9 cellular contexts compared by ENCODE assay signal in genomic region chr16:68737730-68738590, GRCh38. TPM values are rescaled to one million over a fixed set of nuclear protein-coding genes. Genes with fewer than 3 reads are reported as not detected.
DNase-seq lines count a peak whose midpoint lies in the region; ATAC-seq, FAIRE-seq and TF ChIP-seq lines count a peak whose summit lies in the region.
"Had no signal": no experiment of that assay in that cellular context is flagged by ENCODE, and none has a peak within 500 bp of the region (broad histone marks: within the 10 kb centered on the region; RNA-seq: fewer than 3 reads in every experiment).

No MANE protein-coding gene starts in this region.

- no peaks in the 10 kb centered on the region for H3K36me3 Mint-ChIP-seq in activated CD4-positive, alpha-beta T cell treated with anti-CD3 and anti-CD28 coated beads, Interleukin-2, amount 10 ng/mL, durations not matched to agents 24 days and 14 days (ENCODE audit: low read depth)
- H3K36me3 Mint-ChIP-seq in activated T-helper 17 cell treated with anti-CD3 and anti-CD28 coated beads, Interleukin-2, amount 50 U/mL, for 72 hours (ENCODE audit: low read depth): no peaks in the 10 kb centered on the region

- peaks cover 31% of the 10 kb centered on the region for H3K27me3 Mint-ChIP-seq in activated CD4-positive, alpha-beta T cell treated with anti-CD3 and anti-CD28 coated beads, Interleukin-2, amount 10 ng/mL, durations not matched to agents 24 days and 14 days
- H3K27me3 Mint-ChIP-seq in activated T-helper 17 cell treated with anti-CD3 and anti-CD28 coated beads, Interleukin-2, amount 50 U/mL, for 72 hours: peaks cover 30% of the 10 kb centered on the region

- intact Hi-C loops in activated CD4-positive, alpha-beta T cell treated with anti-CD3 and anti-CD28 coated beads, Interleukin-2, amount 10 ng/mL, durations not matched to agents 24 days and 14 days (cut with micrococcal nuclease): no loop called here
- intact Hi-C loops in kidney (cut with DNase I): no loop called here
- intact Hi-C loops in stomach (cut with DNase I; ENCODE audit: low total_unique reads): no loop called here

- H3K9me3 ChIP-seq in kidney (ENCODE audit: control insufficient read depth in 1 of 2, low read length in 2 of 2) (no peaks in the 10 kb centered on the region), stomach (no peaks in the 10 kb centered on the region)

- no peak for TF ChIP-seq CTCF in kidney (IDR thresholded peaks at IDR 0.05; ENCODE audit: borderline replicate concordance, extremely low read depth, insufficient read depth)
- peak in 1 of 7 experiments; percentile 30 for TF ChIP-seq CTCF in stomach (IDR thresholded peaks at IDR 0.05)

- H3K4me3 ChIP-seq in kidney (ENCODE audit: low read length in 2 of 2): peak overlapping the region; percentile 65 to 71
- peak overlapping the region; percentile 52 to 69 (median 62) for H3K4me3 ChIP-seq in stomach

- H3K4me1 ChIP-seq in kidney (ENCODE audit: control insufficient read depth in 1 of 2, insufficient read depth in 1 of 2, low read depth in 1 of 2, low read length in 2 of 2) (peaks cover 11 to 12% of the 10 kb centered on the region in 2 donors), stomach (peaks cover 32 to 57% (median 47%) of the 10 kb centered on the region in 4 donors)

- H3K4me3 Mint-ChIP-seq in activated CD4-positive, alpha-beta T cell treated with anti-CD3 and anti-CD28 coated beads, Interleukin-2, amount 10 ng/mL, durations not matched to agents 24 days and 14 days: peak overlapping the region; percentile 28
- H3K4me3 Mint-ChIP-seq in activated T-helper 17 cell treated with anti-CD3 and anti-CD28 coated beads, Interleukin-2, amount 50 U/mL, for 72 hours: peak overlapping the region; percentile 51

- H3K27ac ChIP-seq in kidney (ENCODE audit: low read depth in 2 of 2, low read length in 2 of 2): peak overlapping the region; percentile 82 to 86
- H3K27ac ChIP-seq in stomach: peak overlapping the region; percentile 90 to 94 (median 91)

- no peak for TF ChIP-seq EP300 in stomach (IDR thresholded peaks at IDR 0.05)

- ATAC-seq in activated T-helper 17 cell treated with anti-CD3 and anti-CD28 coated beads, Interleukin-2, amount 50 U/mL, for 72 hours (replicated peaks): no peak
- no peak for ATAC-seq in HG03442 (IDR thresholded peaks at IDR 0.05; ENCODE audit: unreplicated experiment)

- peaks cover 5 to 31% (median 23%) of the 10 kb centered on the region in 3 donors for H3K27me3 ChIP-seq in stomach

- peak overlapping the region; percentile 41 to 75 for H3K9ac ChIP-seq in kidney (ENCODE audit: low read length in 2 of 2)

- no peaks in the 10 kb centered on the region for H3K9me3 Mint-ChIP-seq in activated CD4-positive, alpha-beta T cell treated with anti-CD3 and anti-CD28 coated beads, Interleukin-2, amount 10 ng/mL, durations not matched to agents 24 days and 14 days
- no peaks in the 10 kb centered on the region for H3K9me3 Mint-ChIP-seq in activated T-helper 17 cell treated with anti-CD3 and anti-CD28 coated beads, Interleukin-2, amount 50 U/mL, for 72 hours

- 5 to 12% (median 8%) methylated on average over 40 to 58 of the region's 58 CpGs for WGBS in stomach, 5 donors

- no peak for DNase-seq in activated CD4-positive, alpha-beta T cell treated with anti-CD3 and anti-CD28 coated beads, Interleukin-2, amount 10 ng/mL, durations not matched to agents 24 days and 14 days
- DNase-seq in activated CD4-positive, alpha-beta T cell treated with anti-CD3 and anti-CD28 coated beads for 4 hours: no peak
- peak; percentile 83 for DNase-seq in kidney
- DNase-seq in stomach: peak; percentile 87
- no peak for DNase-seq in HTR-8/SVneo (ENCODE audit: insufficient read length, low spot score)
- DNase-seq in OCI-M1 (lab: John Stamatoyannopoulos, UW): no peak

- FAIRE-seq in kidney (lab: Jason Lieb, UNC): no peak
- FAIRE-seq in HTR-8/SVneo (lab: Jason Lieb, UNC): no peak
- FAIRE-seq: islet of Langerhans had no signal

- no peak for TF ChIP-seq POLR2A in stomach (IDR thresholded peaks at IDR 0.05)

- no peak overlapping the region for H3K27ac Mint-ChIP-seq in activated CD4-positive, alpha-beta T cell treated with anti-CD3 and anti-CD28 coated beads, Interleukin-2, amount 10 ng/mL, durations not matched to agents 24 days and 14 days
- no peak overlapping the region for H3K27ac Mint-ChIP-seq in activated T-helper 17 cell treated with anti-CD3 and anti-CD28 coated beads, Interleukin-2, amount 50 U/mL, for 72 hours

- no peaks in the 10 kb centered on the region for H3K36me3 ChIP-seq in kidney (ENCODE audit: control insufficient read depth in 1 of 2, insufficient read depth in 2 of 2, low read length in 2 of 2)
- H3K36me3 ChIP-seq in stomach: no peaks in the 10 kb centered on the region

- peaks cover 11% of the 10 kb centered on the region for H3K4me1 Mint-ChIP-seq in activated CD4-positive, alpha-beta T cell treated with anti-CD3 and anti-CD28 coated beads, Interleukin-2, amount 10 ng/mL, durations not matched to agents 24 days and 14 days
- peaks cover 4% of the 10 kb centered on the region for H3K4me1 Mint-ChIP-seq in activated T-helper 17 cell treated with anti-CD3 and anti-CD28 coated beads, Interleukin-2, amount 50 U/mL, for 72 hours

RNA-seq across cellular contexts. Expression of gene CDH1, which starts 0.9 kb away (rescaled TPM):
- total RNA-seq in activated CD4-positive, alpha-beta T cell treated with anti-CD3 and anti-CD28 coated beads, Interleukin-2, amount 10 ng/mL, durations not matched to agents 24 days and 14 days: 1.4 and 1.5 TPM in 2 replicates
- total RNA-seq in activated T-helper 17 cell treated with anti-CD3 and anti-CD28 coated beads, Interleukin-2, amount 50 U/mL, for 72 hours: 1 to 10 TPM; 1.8 to 3.0 TPM
- total RNA-seq in kidney: 149 TPM
- polyA plus RNA-seq in kidney (ENCODE audit: insufficient read depth, low read depth, low replicate concordance): 47.0 TPM
- 100 to 1,000 TPM; 104 to 567 (median 188) TPM for total RNA-seq in stomach
- 10 to 100 TPM; 15.0 to 63.3 (median 62.2) TPM for polyA plus RNA-seq in stomach

Comparison
In these comparisons a context has a peak if more than half of its experiments do, and no peak if none do; other contexts are left out.
1. DNase-seq: peak in kidney (single experiment) and stomach (single experiment); none in activated CD4-positive, alpha-beta T cell treated with anti-CD3 and anti-CD28 coated beads, Interleukin-2, amount 10 ng/mL, durations not matched to agents 24 days and 14 days (single experiment), activated CD4-positive, alpha-beta T cell treated with anti-CD3 and anti-CD28 coated beads for 4 hours (0 of 2), HTR-8/SVneo (single experiment) and OCI-M1 (single experiment).
2. RNA of gene CDH1, which starts 0.9 kb away (total RNA-seq): 104 to 567 TPM in stomach and 149 TPM in kidney (single experiment); 1.8 to 3.0 TPM in activated T-helper 17 cell treated with anti-CD3 and anti-CD28 coated beads, Interleukin-2, amount 50 U/mL, for 72 hours and 1.4 to 1.5 TPM in activated CD4-positive, alpha-beta T cell treated with anti-CD3 and anti-CD28 coated beads, Interleukin-2, amount 10 ng/mL, durations not matched to agents 24 days and 14 days; every median in the first group is over 10 times any median in the second.